In the genomic region with DNA sequence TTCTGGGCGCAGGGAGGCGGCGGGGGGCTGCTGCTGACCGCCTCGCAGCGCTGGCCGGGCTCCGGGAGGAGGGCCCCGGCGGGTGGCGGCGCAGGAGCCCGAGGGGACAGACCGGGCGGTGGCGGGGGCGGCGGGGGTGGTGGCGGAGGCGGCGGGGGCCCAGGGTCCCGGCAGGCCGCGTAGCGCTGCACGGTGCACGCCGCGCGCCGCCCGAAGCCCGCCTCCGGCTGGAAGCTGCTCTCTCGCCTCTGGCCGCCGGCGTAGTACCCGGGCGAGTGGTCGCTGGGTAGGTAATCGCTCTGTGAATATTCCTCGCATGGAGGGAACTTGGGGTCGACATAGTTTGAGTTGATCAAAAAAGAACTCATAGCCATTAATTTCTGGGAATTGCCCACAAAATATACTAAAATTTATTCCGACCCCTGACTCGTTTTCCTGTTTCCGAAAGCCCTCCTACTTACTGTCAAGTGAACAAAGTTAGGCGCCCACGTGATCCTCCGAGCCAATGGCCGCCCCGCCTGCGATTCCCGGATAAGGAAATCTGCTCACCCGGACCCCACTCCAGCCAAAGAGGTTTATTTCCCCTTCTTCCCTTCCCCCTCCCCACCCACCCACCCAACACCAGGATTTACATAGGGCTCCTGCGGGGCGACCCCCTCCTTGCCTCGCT, we compare ENCODE assay signal across 2 cellular contexts.
TF ChIP-seq lines count a peak whose summit lies in the region.

A gene (minus strand): TSS at position 405 of the 670 bp plus-strand sequence. CDS start 31 bp downstream, at position 374.

TF ChIP-seq in IMR-90, 13 proteins besides CTCF, POLR2A, EP300 and RAD21:
- TF ChIP-seq, protein P1, sequence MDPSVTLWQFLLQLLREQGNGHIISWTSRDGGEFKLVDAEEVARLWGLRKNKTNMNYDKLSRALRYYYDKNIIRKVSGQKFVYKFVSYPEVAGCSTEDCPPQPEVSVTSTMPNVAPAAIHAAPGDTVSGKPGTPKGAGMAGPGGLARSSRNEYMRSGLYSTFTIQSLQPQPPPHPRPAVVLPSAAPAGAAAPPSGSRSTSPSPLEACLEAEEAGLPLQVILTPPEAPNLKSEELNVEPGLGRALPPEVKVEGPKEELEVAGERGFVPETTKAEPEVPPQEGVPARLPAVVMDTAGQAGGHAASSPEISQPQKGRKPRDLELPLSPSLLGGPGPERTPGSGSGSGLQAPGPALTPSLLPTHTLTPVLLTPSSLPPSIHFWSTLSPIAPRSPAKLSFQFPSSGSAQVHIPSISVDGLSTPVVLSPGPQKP (IDR thresholded peaks at IDR 0.05; ENCODE audit: borderline replicate concordance, low read depth, low read length), result no peak
- TF ChIP-seq NFE2L2 (IDR thresholded peaks at IDR 0.05; ENCODE audit: low read depth, low read length) (no peak), MXI1 (IDR thresholded peaks at IDR 0.05; ENCODE audit: borderline replicate concordance, low read depth, low read length) (no peak)
- TF ChIP-seq, protein P2, sequence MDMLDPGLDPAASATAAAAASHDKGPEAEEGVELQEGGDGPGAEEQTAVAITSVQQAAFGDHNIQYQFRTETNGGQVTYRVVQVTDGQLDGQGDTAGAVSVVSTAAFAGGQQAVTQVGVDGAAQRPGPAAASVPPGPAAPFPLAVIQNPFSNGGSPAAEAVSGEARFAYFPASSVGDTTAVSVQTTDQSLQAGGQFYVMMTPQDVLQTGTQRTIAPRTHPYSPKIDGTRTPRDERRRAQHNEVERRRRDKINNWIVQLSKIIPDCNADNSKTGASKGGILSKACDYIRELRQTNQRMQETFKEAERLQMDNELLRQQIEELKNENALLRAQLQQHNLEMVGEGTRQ (IDR thresholded peaks at IDR 0.05; ENCODE audit: low read depth, low read length), result peak; percentile 96
TF ChIP-seq in IMR-90: peak in this region for 1.

TF ChIP-seq in K562, 482 proteins besides CTCF, POLR2A, EP300 and RAD21 (continues in another document):
- TF ChIP-seq, protein P3, sequence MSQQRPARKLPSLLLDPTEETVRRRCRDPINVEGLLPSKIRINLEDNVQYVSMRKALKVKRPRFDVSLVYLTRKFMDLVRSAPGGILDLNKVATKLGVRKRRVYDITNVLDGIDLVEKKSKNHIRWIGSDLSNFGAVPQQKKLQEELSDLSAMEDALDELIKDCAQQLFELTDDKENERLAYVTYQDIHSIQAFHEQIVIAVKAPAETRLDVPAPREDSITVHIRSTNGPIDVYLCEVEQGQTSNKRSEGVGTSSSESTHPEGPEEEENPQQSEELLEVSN (IDR thresholded peaks at IDR 0.05; ENCODE audit: borderline replicate concordance in 1 of 2, extremely low read depth in 1 of 2, insufficient read depth in 1 of 2, insufficient read length in 1 of 2, low read depth in 1 of 2, low read length in 1 of 2, poor library complexity in 1 of 2, severe bottlenecking in 1 of 2), result peak in 1 of 2 experiments; percentile 67
- TF ChIP-seq BHLHE40 (IDR thresholded peaks at IDR 0.05; ENCODE audit: low read length), result 0 out of 2 replicates have a peak, but pooled peaks have one; percentile 6
- TF ChIP-seq ZNF75A (CRISPR knock-in tag; IDR thresholded peaks at IDR 0.05), result no peak
- TF ChIP-seq ZNF766 (CRISPR knock-in tag; conservative IDR thresholded peaks at IDR 0.05), result peak; percentile 97
- 0 out of 2 replicates have a peak, but pooled peaks have one; percentile 31 for TF ChIP-seq GATA2 (CRISPR knock-in tag; IDR thresholded peaks at IDR 0.05)
- peak; percentile 42; the same call in 1 of the 2 replicates for TF ChIP-seq PML (IDR thresholded peaks at IDR 0.05; ENCODE audit: low read length)
- no peak for TF ChIP-seq HMG20A (CRISPR knock-in tag; conservative IDR thresholded peaks at IDR 0.05)
- TF ChIP-seq SOX6 (IDR thresholded peaks at IDR 0.05), result no peak
- no peak for TF ChIP-seq KLF1 (tag; IDR thresholded peaks at IDR 0.05)
- peak; percentile 44 for TF ChIP-seq SAP30 (IDR thresholded peaks at IDR 0.05; ENCODE audit: borderline replicate concordance, insufficient read depth, low read depth, low read length, poor library complexity, severe bottlenecking)
- TF ChIP-seq CCNT2 (IDR thresholded peaks at IDR 0.05; ENCODE audit: borderline replicate concordance, extremely low read depth, insufficient read length, low read depth, low read length), result no peak
- TF ChIP-seq, protein P2 (CRISPR knock-in tag; IDR thresholded peaks at IDR 0.05), result peak; percentile 95
- TF ChIP-seq, protein P4, sequence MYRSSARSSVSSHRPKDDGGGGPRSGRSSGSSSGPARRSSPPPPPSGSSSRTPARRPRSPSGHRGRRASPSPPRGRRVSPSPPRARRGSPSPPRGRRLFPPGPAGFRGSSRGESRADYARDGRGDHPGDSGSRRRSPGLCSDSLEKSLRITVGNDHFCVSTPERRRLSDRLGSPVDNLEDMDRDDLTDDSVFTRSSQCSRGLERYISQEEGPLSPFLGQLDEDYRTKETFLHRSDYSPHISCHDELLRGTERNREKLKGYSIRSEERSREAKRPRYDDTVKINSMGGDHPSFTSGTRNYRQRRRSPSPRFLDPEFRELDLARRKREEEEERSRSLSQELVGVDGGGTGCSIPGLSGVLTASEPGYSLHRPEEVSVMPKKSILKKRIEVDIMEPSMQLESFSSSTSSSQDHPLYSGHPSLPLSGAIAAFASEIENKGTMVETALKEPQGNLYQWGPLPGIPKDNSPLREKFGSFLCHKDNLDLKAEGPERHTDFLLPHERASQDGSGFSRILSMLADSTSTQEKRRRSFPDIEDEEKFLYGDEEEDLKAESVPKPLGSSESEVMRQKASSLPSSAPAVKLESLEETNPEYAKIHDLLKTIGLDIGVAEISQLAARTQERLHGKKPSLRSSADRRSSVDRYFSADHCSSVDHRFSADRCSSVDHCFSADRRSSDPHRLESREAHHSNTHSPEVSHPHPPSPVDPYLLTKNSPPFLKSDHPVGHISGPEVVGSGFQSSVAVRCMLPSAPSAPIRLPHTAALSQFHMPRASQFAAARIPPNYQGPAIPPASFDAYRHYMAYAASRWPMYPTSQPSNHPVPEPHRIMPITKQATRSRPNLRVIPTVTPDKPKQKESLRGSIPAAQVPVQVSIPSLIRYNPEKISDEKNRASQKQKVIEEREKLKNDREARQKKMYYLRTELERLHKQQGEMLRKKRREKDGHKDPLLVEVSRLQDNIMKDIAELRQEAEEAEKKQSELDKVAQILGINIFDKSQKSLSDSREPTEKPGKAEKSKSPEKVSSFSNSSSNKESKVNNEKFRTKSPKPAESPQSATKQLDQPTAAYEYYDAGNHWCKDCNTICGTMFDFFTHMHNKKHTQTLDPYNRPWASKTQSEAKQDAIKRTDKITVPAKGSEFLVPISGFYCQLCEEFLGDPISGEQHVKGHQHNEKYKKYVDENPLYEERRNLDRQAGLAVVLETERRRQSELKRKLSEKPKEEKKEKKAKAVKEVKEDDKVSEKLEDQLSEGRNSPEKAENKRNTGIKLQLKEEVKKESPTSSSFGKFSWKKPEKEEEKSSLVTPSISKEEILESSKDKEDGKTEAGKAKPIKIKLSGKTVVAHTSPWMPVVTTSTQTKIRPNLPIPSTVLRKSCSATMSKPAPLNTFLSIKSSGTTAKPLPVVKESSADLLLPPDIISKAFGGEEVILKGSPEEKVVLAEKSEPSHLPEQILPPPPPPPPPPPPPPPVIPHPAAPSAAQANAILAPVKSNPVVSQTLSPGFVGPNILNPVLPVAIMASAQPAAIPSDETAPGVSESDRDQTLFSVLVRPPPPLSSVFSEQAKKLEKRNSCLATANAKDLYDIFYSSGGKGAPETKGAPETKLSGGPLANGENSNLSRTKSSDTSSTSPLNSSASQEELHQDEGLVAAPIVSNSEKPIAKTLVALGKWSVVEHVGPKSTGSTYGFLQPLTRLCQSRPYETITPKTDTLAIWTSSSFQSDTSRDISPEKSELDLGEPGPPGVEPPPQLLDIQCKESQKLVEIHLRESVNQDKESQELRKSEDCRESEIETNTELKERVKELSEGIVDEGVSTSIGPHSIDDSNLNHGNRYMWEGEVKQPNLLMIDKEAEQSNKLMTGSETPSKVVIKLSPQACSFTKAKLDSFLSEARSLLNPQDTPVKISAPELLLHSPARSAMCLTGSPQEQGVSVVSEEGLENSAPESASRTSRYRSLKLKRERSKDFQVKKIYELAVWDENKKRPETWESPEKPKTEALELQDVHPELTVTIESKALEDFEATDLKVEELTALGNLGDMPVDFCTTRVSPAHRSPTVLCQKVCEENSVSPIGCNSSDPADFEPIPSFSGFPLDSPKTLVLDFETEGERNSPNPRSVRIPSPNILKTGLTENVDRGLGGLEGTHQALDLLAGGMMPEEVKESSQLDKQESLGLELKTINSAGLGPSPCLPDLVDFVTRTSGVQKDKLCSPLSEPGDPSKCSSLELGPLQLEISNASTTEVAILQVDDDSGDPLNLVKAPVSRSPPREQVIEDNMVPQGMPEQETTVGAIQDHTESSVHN (IDR thresholded peaks at IDR 0.05; ENCODE audit: borderline replicate concordance in 1 of 2, low read depth in 1 of 2), result no peak
- TF ChIP-seq, protein P5, sequence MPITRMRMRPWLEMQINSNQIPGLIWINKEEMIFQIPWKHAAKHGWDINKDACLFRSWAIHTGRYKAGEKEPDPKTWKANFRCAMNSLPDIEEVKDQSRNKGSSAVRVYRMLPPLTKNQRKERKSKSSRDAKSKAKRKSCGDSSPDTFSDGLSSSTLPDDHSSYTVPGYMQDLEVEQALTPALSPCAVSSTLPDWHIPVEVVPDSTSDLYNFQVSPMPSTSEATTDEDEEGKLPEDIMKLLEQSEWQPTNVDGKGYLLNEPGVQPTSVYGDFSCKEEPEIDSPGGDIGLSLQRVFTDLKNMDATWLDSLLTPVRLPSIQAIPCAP (CRISPR knock-in tag; IDR thresholded peaks at IDR 0.05; ENCODE audit: borderline replicate concordance), result no peak
- TF ChIP-seq, protein P6, sequence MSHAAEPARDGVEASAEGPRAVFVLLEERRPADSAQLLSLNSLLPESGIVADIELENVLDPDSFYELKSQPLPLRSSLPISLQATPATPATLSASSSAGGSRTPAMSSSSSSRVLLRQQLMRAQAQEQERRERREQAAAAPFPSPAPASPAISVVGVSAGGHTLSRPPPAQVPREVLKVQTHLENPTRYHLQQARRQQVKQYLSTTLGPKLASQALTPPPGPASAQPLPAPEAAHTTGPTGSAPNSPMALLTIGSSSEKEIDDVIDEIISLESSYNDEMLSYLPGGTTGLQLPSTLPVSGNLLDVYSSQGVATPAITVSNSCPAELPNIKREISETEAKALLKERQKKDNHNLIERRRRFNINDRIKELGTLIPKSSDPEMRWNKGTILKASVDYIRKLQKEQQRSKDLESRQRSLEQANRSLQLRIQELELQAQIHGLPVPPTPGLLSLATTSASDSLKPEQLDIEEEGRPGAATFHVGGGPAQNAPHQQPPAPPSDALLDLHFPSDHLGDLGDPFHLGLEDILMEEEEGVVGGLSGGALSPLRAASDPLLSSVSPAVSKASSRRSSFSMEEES (CRISPR knock-in tag; IDR thresholded peaks at IDR 0.05), result peak; percentile 77
- TF ChIP-seq YBX1 (IDR thresholded peaks at IDR 0.05), result no peak
- TF ChIP-seq TCFL5 (CRISPR knock-in tag; conservative IDR thresholded peaks at IDR 0.05), result no peak
- no peak for TF ChIP-seq ZSCAN29 (IDR thresholded peaks at IDR 0.05)
- 0 out of 2 replicates have a peak, but pooled peaks have one; percentile 34 for TF ChIP-seq HIVEP1 (CRISPR knock-in tag; IDR thresholded peaks at IDR 0.05)
- peak; percentile 33 for TF ChIP-seq FOS (IDR thresholded peaks at IDR 0.05; ENCODE audit: extremely low read depth, insufficient read length)
- TF ChIP-seq PCBP2 (IDR thresholded peaks at IDR 0.05; ENCODE audit: low read depth, low read length, poor library complexity, severe bottlenecking), result no peak
- no peak for TF ChIP-seq ZKSCAN3 (CRISPR knock-in tag; IDR thresholded peaks at IDR 0.05)
- TF ChIP-seq ATF7 (IDR thresholded peaks at IDR 0.05), result no peak
- no peak for TF ChIP-seq RBM22 (IDR thresholded peaks at IDR 0.05; ENCODE audit: low read depth, low read length, poor library complexity, severe bottlenecking)
- TF ChIP-seq HNRNPUL1 (IDR thresholded peaks at IDR 0.05; ENCODE audit: low read length), result no peak
- 0 out of 4 replicates have a peak, but pooled peaks of 1 of the 2 experiments have one; percentile 58 for TF ChIP-seq SIN3A (IDR thresholded peaks at IDR 0.05; ENCODE audit: borderline replicate concordance in 2 of 2, control insufficient read depth in 1 of 2, low read depth in 2 of 2, low read length in 2 of 2)
- TF ChIP-seq ZNF124 (CRISPR knock-in tag; IDR thresholded peaks at IDR 0.05), result no peak
- no peak for TF ChIP-seq MTA3 (IDR thresholded peaks at IDR 0.05; ENCODE audit: borderline replicate concordance)
- TF ChIP-seq, protein P7, sequence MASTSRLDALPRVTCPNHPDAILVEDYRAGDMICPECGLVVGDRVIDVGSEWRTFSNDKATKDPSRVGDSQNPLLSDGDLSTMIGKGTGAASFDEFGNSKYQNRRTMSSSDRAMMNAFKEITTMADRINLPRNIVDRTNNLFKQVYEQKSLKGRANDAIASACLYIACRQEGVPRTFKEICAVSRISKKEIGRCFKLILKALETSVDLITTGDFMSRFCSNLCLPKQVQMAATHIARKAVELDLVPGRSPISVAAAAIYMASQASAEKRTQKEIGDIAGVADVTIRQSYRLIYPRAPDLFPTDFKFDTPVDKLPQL (IDR thresholded peaks at IDR 0.05; ENCODE audit: extremely low read depth, insufficient read length), result peak; percentile 45
- no peak for TF ChIP-seq DIDO1 (tag; IDR thresholded peaks at IDR 0.05; ENCODE audit: low read depth)
- TF ChIP-seq, protein P8, sequence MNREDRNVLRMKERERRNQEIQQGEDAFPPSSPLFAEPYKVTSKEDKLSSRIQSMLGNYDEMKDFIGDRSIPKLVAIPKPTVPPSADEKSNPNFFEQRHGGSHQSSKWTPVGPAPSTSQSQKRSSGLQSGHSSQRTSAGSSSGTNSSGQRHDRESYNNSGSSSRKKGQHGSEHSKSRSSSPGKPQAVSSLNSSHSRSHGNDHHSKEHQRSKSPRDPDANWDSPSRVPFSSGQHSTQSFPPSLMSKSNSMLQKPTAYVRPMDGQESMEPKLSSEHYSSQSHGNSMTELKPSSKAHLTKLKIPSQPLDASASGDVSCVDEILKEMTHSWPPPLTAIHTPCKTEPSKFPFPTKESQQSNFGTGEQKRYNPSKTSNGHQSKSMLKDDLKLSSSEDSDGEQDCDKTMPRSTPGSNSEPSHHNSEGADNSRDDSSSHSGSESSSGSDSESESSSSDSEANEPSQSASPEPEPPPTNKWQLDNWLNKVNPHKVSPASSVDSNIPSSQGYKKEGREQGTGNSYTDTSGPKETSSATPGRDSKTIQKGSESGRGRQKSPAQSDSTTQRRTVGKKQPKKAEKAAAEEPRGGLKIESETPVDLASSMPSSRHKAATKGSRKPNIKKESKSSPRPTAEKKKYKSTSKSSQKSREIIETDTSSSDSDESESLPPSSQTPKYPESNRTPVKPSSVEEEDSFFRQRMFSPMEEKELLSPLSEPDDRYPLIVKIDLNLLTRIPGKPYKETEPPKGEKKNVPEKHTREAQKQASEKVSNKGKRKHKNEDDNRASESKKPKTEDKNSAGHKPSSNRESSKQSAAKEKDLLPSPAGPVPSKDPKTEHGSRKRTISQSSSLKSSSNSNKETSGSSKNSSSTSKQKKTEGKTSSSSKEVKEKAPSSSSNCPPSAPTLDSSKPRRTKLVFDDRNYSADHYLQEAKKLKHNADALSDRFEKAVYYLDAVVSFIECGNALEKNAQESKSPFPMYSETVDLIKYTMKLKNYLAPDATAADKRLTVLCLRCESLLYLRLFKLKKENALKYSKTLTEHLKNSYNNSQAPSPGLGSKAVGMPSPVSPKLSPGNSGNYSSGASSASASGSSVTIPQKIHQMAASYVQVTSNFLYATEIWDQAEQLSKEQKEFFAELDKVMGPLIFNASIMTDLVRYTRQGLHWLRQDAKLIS (CRISPR knock-in tag; IDR thresholded peaks at IDR 0.05), result no peak
- no peak for TF ChIP-seq TRIM28 (IDR thresholded peaks at IDR 0.05)
- peak; percentile 79; the same call in 1 of the 2 replicates for TF ChIP-seq ZBTB7A (IDR thresholded peaks at IDR 0.05; ENCODE audit: borderline replicate concordance, control insufficient read depth, low read depth, low read length)
